Comparison of ENCODE assay signal across 8 cellular contexts in genomic region chrX:139770366-139770765, GRCh38.
"Had no signal": no experiment of that assay in that cellular context is flagged by ENCODE, and none has a peak within 500 bp of the region (broad histone marks: within the 10 kb centered on the region; RNA-seq: fewer than 3 reads in every experiment).

No MANE protein-coding gene starts in this region.

- FAIRE-seq: HepG2, HTR-8/SVneo, K562 had no signal

- H3K4me3 Mint-ChIP-seq: IgD-negative memory B cell had no signal

- DNase-seq: IMR-90, KBM-7, KG1 had no signal

- H3K27ac Mint-ChIP-seq: IgD-negative memory B cell had no signal

- H3K4me1 Mint-ChIP-seq: IgD-negative memory B cell had no signal

- H3K27me3 Mint-ChIP-seq: IgD-negative memory B cell had no signal

- H3K4me3 ChIP-seq: K562 had no signal

- H3K27ac ChIP-seq: HL-60 had no signal
